ENCODE assay signal across 1 cellular context in the genomic region with DNA sequence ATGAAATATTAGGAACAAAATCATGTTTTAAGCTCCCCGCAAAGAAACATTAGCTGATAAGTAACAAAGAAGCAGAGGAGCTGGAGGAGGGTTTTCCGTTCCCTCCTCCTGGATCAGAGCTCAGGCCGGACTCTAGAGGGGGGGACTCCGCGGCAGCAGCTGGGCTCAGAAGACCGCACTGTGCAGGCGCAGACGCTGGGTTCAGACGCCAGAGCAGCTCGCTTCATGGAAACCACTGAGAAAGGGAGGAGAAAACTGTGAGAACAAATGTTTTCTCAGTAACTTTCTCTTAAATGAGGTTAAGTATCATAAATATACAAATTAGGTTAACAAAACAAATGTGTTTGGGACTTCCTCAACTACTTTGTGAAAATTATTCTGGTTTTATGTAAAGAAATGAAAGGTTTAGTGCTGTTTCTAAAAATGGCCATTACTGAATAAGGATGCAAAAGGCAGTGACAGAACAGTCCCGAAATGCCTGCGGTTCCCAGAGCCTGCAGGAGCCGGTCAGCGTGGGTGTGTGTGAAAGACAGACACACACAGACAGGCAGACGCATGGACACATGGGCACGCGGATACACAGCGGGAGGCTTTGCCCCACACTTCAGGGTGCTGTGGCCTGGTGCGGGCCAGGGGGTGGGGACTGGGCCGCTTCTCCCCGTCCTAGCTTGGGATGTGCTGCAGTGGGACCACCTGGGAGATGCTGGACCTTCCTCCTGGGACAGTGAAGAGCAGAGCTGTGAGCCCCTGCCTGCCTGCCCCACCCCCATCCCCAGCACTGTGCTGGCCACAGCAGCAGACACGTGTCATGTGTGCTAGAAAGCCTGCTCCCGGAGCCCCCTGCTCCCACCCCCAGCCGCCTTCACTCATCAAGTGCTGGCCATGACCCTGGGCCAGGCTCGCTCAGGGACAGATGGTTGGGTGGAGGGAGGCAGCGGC.
TF ChIP-seq lines count a peak whose summit lies in the region.

No MANE protein-coding gene starts in this region.

TF ChIP-seq in IMR-90, 13 proteins besides CTCF, POLR2A, EP300 and RAD21:
- TF ChIP-seq RFX5 (IDR thresholded peaks at IDR 0.05; ENCODE audit: low read depth, low read length) (no peak), MAFK (IDR thresholded peaks at IDR 0.05; ENCODE audit: low read depth, low read length) (no peak), CHD1 (IDR thresholded peaks at IDR 0.05; ENCODE audit: low read depth, low read length) (no peak), ELK1 (IDR thresholded peaks at IDR 0.05; ENCODE audit: borderline replicate concordance, low read depth, low read length) (no peak), SMC3 (IDR thresholded peaks at IDR 0.05; ENCODE audit: low read depth, low read length) (no peak), BHLHE40 (IDR thresholded peaks at IDR 0.05; ENCODE audit: low read depth, low read length) (no peak), MAZ (IDR thresholded peaks at IDR 0.05; ENCODE audit: borderline replicate concordance, low read depth, low read length) (no peak), RCOR1 (IDR thresholded peaks at IDR 0.05; ENCODE audit: insufficient replicate concordance, low read length) (no peak), NFE2L2 (IDR thresholded peaks at IDR 0.05; ENCODE audit: low read depth, low read length) (no peak), MXI1 (IDR thresholded peaks at IDR 0.05; ENCODE audit: borderline replicate concordance, low read depth, low read length) (no peak), CEBPB (IDR thresholded peaks at IDR 0.05; ENCODE audit: low read depth, low read length) (no peak), FOS (IDR thresholded peaks at IDR 0.05; ENCODE audit: low read depth, low read length) (no peak)
- TF ChIP-seq, protein P1, sequence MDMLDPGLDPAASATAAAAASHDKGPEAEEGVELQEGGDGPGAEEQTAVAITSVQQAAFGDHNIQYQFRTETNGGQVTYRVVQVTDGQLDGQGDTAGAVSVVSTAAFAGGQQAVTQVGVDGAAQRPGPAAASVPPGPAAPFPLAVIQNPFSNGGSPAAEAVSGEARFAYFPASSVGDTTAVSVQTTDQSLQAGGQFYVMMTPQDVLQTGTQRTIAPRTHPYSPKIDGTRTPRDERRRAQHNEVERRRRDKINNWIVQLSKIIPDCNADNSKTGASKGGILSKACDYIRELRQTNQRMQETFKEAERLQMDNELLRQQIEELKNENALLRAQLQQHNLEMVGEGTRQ (IDR thresholded peaks at IDR 0.05; ENCODE audit: low read depth, low read length) = no peak
